Comparison of ENCODE assay signal across 11 cellular contexts in genomic region chr1:84156210-84156621, GRCh38. TPM values are rescaled to one million over a fixed set of nuclear protein-coding genes. Genes with fewer than 3 reads are reported as not detected.
DNase-seq lines count a peak whose midpoint lies in the region; ATAC-seq and TF ChIP-seq lines count a peak whose summit lies in the region.
"Had no signal": no experiment of that assay in that cellular context is flagged by ENCODE, and none has a peak within 500 bp of the region (broad histone marks: within the 10 kb centered on the region; RNA-seq: fewer than 3 reads in every experiment).

No MANE protein-coding gene starts in this region.

- H3K9me3 Mint-ChIP-seq in CD8-positive, alpha-beta T cell, result no peaks in the 10 kb centered on the region
- H3K9me3 Mint-ChIP-seq in activated CD8-positive, alpha-beta T cell treated with anti-CD3 and anti-CD28 coated beads for 36 hours, result no peaks in the 10 kb centered on the region

- H3K36me3 Mint-ChIP-seq in CD8-positive, alpha-beta T cell, result peaks cover 46% of the 10 kb centered on the region
- peaks cover 30% of the 10 kb centered on the region for H3K36me3 Mint-ChIP-seq in activated CD8-positive, alpha-beta T cell treated with anti-CD3 and anti-CD28 coated beads for 36 hours (ENCODE audit: low read depth)

- no peaks in the 10 kb centered on the region for H3K9me3 ChIP-seq in CD8-positive, alpha-beta T cell (ENCODE audit: low read length)
- no peaks in the 10 kb centered on the region for H3K9me3 ChIP-seq in lung (ENCODE audit: control insufficient read depth in 2 of 2, insufficient read depth in 1 of 2, low read length in 1 of 2)

- H3K4me1 ChIP-seq in CD8-positive, alpha-beta T cell (ENCODE audit: insufficient read depth, low read length), result peaks cover 72% of the 10 kb centered on the region
- H3K4me1 ChIP-seq in lung (ENCODE audit: control insufficient read depth in 2 of 2, insufficient read depth in 2 of 2, low read length in 2 of 2), result peaks cover 0 to 2% of the 10 kb centered on the region in 2 donors

- peak overlapping the region; percentile 19 for H3K4me3 Mint-ChIP-seq in CD8-positive, alpha-beta T cell
- H3K4me3 Mint-ChIP-seq in activated CD8-positive, alpha-beta T cell treated with anti-CD3 and anti-CD28 coated beads for 36 hours, result peak overlapping the region; percentile 56

- H3K27me3 Mint-ChIP-seq in CD8-positive, alpha-beta T cell (ENCODE audit: low read depth), result no peaks in the 10 kb centered on the region
- H3K27me3 Mint-ChIP-seq in activated CD8-positive, alpha-beta T cell treated with anti-CD3 and anti-CD28 coated beads for 36 hours, result no peaks in the 10 kb centered on the region

- WGBS in lung, 2 donors, result 50 to 61% methylated on average over 2 of the region's 2 CpGs

- H3K27ac Mint-ChIP-seq in CD8-positive, alpha-beta T cell, result peak overlapping the region; percentile 60
- H3K27ac Mint-ChIP-seq in activated CD8-positive, alpha-beta T cell treated with anti-CD3 and anti-CD28 coated beads for 36 hours, result peak overlapping the region; percentile 83

- POLR2A ChIA-PET in CD8-positive, alpha-beta T cell (lab: Charles Lee), result interaction anchor here (1.5 kb wide), 1 partner anchor 12 kb away, joined by 5 read pairs; the partner anchor contains the start of gene PRKACB
- POLR2A ChIA-PET in activated CD8-positive, alpha-beta T cell treated with anti-CD3 and anti-CD28 coated beads for 36 hours (lab: Charles Lee), result interaction anchor here (1.5 kb wide), 2 partner anchors 8 to 10 kb away, joined by 4 to 6 read pairs; no protein-coding TSS in a partner anchor

- intact Hi-C loops in CD8-positive, alpha-beta T cell (cut with DNase I, micrococcal nuclease), result no loop called here
- intact Hi-C loops in activated CD8-positive, alpha-beta T cell treated with anti-CD3 and anti-CD28 coated beads for 36 hours (cut with micrococcal nuclease), result no loop called here

- peaks cover 93% of the 10 kb centered on the region for H3K4me1 Mint-ChIP-seq in CD8-positive, alpha-beta T cell (ENCODE audit: low read depth)
- H3K4me1 Mint-ChIP-seq in activated CD8-positive, alpha-beta T cell treated with anti-CD3 and anti-CD28 coated beads for 36 hours (ENCODE audit: low read depth), result peaks cover 90% of the 10 kb centered on the region

- CTCF ChIA-PET in CD8-positive, alpha-beta T cell (lab: Charles Lee), result no interaction called here
- CTCF ChIA-PET in activated CD8-positive, alpha-beta T cell treated with anti-CD3 and anti-CD28 coated beads for 36 hours (lab: Charles Lee), result interaction anchor here (0.9 to 1.4 kb wide), 2 partner anchors 8 to 205 kb away, joined by 3 to 6 read pairs; no protein-coding TSS in a partner anchor

- TF ChIP-seq CTCF in CD8-positive, alpha-beta T cell (IDR thresholded peaks at IDR 0.05), result no peak
- TF ChIP-seq CTCF in activated CD8-positive, alpha-beta T cell treated with anti-CD3 and anti-CD28 coated beads for 36 hours (IDR thresholded peaks at IDR 0.05), result no peak
- no peak for TF ChIP-seq CTCF in lung (IDR thresholded peaks at IDR 0.05; ENCODE audit: control extremely low read depth, extremely low read depth)

- no peak overlapping the region for H3K27ac ChIP-seq in CD8-positive, alpha-beta T cell (ENCODE audit: low read depth, low read length)
- H3K27ac ChIP-seq in lung (ENCODE audit: low read depth in 1 of 2, low read length in 1 of 2), result no peak overlapping the region
- H3K27ac ChIP-seq: skin epidermis, VCaP had no signal

- H3K4me3 ChIP-seq in CD8-positive, alpha-beta T cell (ENCODE audit: low read depth, low read length), result no peak overlapping the region
- H3K4me3 ChIP-seq in lung, result no peak overlapping the region
- H3K4me3 ChIP-seq: skin epidermis had no signal

- ATAC-seq in CD8-positive, alpha-beta T cell, result peak; percentile 64
- peak; percentile 24 for ATAC-seq in HG03442 (IDR thresholded peaks at IDR 0.05; ENCODE audit: unreplicated experiment)
- peak; percentile 64 for ATAC-seq in activated CD8-positive, alpha-beta T cell treated with anti-CD3 and anti-CD28 coated beads for 36 hours
- ATAC-seq in lung (ENCODE audit: insufficient read depth, low FRiP score), result peak; percentile 47
- ATAC-seq in HG03457 (IDR thresholded peaks at IDR 0.05; ENCODE audit: unreplicated experiment), result no peak
- no peak for ATAC-seq in HG03571 (IDR thresholded peaks at IDR 0.05; ENCODE audit: unreplicated experiment)
- ATAC-seq: HepG2 had no signal

- H3K27me3 ChIP-seq in CD8-positive, alpha-beta T cell (ENCODE audit: insufficient read depth, low read length), result no peaks in the 10 kb centered on the region
- H3K27me3 ChIP-seq in lung (ENCODE audit: control insufficient read depth, insufficient read depth), result no peaks in the 10 kb centered on the region

- H3K36me3 ChIP-seq in CD8-positive, alpha-beta T cell (ENCODE audit: insufficient read depth, low read length), result no peaks in the 10 kb centered on the region
- H3K36me3 ChIP-seq in lung (ENCODE audit: control insufficient read depth in 2 of 2, insufficient read depth in 2 of 2, low read length in 2 of 2), result no peaks in the 10 kb centered on the region

- no peak for DNase-seq in CD8-positive, alpha-beta T cell
- no peak for DNase-seq in activated CD8-positive, alpha-beta T cell treated with anti-CD3 and anti-CD28 coated beads for 36 hours
- DNase-seq in lung (ENCODE audit: low spot score), result no peak
- DNase-seq in stimulated activated CD8-positive, alpha-beta memory T cell treated with anti-CD3 and anti-CD28 coated beads, Interleukin-4, amount 100 ng/mL, for 48 hours, result no peak
- DNase-seq in NCI-H1436 treated with DMSO at 0.1 percent for 48 hours (lab: John Stamatoyannopoulos, UW), result no peak

RNA-seq across cellular contexts. Expression of gene PRKACB, which starts 12.1 kb away (rescaled TPM):
- total RNA-seq in CD8-positive, alpha-beta T cell, result 10 to 100 TPM; 50.9 to 55.8 TPM
- total RNA-seq in activated CD8-positive, alpha-beta T cell treated with anti-CD3 and anti-CD28 coated beads for 36 hours, result 10 to 100 TPM; 39.9 to 44.7 TPM
- 10 to 100 TPM; 18.4 to 43.1 TPM for total RNA-seq in lung
- 1 to 10 TPM; 4.2 to 4.5 TPM for polyA plus RNA-seq in lung

Comparison
In these comparisons a context has a peak if more than half of its experiments do, and no peak if none do; other contexts are left out.
1. ATAC-seq: peak in CD8-positive, alpha-beta T cell (single experiment), HG03442 (single experiment), activated CD8-positive, alpha-beta T cell treated with anti-CD3 and anti-CD28 coated beads for 36 hours (single experiment) and lung (single experiment); none in HG03457 (single experiment) and HG03571 (single experiment).